19 cellular contexts compared by ENCODE assay signal in the genomic region with DNA sequence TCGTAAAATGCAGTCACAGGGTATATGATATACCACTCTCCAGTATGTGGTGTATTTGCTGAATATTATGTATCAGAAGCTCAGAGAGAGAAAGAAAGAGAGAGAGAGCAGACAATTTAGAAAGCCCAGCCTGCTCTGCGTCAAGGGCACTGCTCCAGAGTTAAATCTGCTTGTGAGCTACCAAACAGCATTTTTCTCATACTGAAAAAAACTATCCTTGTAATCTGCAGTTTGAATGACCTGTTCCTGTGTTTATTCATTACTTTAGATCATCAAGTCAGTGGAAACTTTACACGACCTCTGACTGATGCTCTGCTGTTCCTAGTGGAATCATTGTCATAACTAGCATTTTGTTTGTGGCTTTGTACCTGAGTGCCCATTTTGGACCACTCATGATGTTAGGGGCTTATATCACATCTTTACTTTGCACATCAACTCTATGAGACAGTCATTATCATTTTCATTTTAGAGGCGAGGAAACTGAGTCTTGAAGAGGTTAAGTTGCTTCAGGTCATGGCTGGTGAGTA.
"Had no signal": no experiment of that assay in that cellular context is flagged by ENCODE, and none has a peak within 500 bp of the region (broad histone marks: within the 10 kb centered on the region; RNA-seq: fewer than 3 reads in every experiment).

No MANE protein-coding gene starts in this region.

- ATAC-seq: effector memory CD8-positive, alpha-beta T cell; heart right ventricle; natural killer cell treated with Interleukin-12 subunit alpha and Interleukin-12 subunit beta and Interleukin-15 and Interleukin-18, amount 100 ng/mL, for 72 hours; sciatic nerve; stimulated activated memory B cell treated with anti-CD40 and anti-IgM and Interleukin-4, amounts not matched to agents 10 μg/mL and 1 μg/mL and 100 μg/mL, for 72 hours had no signal

- H3K9me3 Mint-ChIP-seq: activated T-cell treated with anti-CD3 and anti-CD28 coated beads, Interleukin-2, amount 50 U/mL, for 72 hours; effector memory CD8-positive, alpha-beta T cell; memory B cell; natural killer cell treated with Interleukin-12 subunit alpha and Interleukin-12 subunit beta and Interleukin-15 and Interleukin-18, amount 100 ng/mL, for 72 hours; stimulated activated memory B cell treated with anti-CD40 and anti-IgM and Interleukin-4, amounts not matched to agents 10 μg/mL and 1 μg/mL and 100 μg/mL, for 72 hours had no signal

- H3K4me1 ChIP-seq: parathyroid adenoma, uterus had no signal

- H3K9me3 ChIP-seq: heart right ventricle, tibial artery, uterus had no signal

- H2AFZ ChIP-seq: parathyroid adenoma had no signal

- H3K36me3 ChIP-seq: cardiac muscle cell, heart right ventricle, tibial artery, uterus had no signal

- H3K36me3 Mint-ChIP-seq: natural killer cell treated with Interleukin-12 subunit alpha and Interleukin-12 subunit beta and Interleukin-15 and Interleukin-18, amount 100 ng/mL, for 72 hours had no signal

- H3K79me2 ChIP-seq: parathyroid adenoma had no signal

- H3K27me3 ChIP-seq: cardiac muscle cell, heart right ventricle, tibial artery, uterus had no signal

- H3K4me3 Mint-ChIP-seq: activated CD4-positive, alpha-beta T cell treated with anti-CD3 and anti-CD28 coated beads, Interleukin-2, amount 10 ng/mL, durations not matched to agents 7 days and 5 days; activated naive CD8-positive, alpha-beta T cell; activated T-cell treated with anti-CD3 and anti-CD28 coated beads, Interleukin-2, amount 50 U/mL, for 72 hours; effector memory CD8-positive, alpha-beta T cell; memory B cell; natural killer cell treated with Interleukin-12 subunit alpha and Interleukin-12 subunit beta and Interleukin-15 and Interleukin-18, amount 100 ng/mL, for 72 hours; stimulated activated memory B cell treated with anti-CD40 and anti-IgM and Interleukin-4, amounts not matched to agents 10 μg/mL and 1 μg/mL and 100 μg/mL, for 72 hours had no signal

- H3K4me2 ChIP-seq: smooth muscle cell had no signal

- DNase-seq: activated CD4-positive, alpha-beta T cell treated with anti-CD3 and anti-CD28 coated beads, Interleukin-2, amount 10 ng/mL, durations not matched to agents 7 days and 5 days; activated CD4-positive, CD25-positive, alpha-beta regulatory T cell; activated CD8-positive, alpha-beta memory T cell treated with anti-CD3 and anti-CD28 coated beads for 24 hours; activated gamma-delta T cell; activated T-cell treated with anti-CD3 and anti-CD28 coated beads, Interleukin-2, amount 50 U/mL, for 72 hours; effector memory CD8-positive, alpha-beta T cell; heart right ventricle; stimulated activated CD4-positive, alpha-beta T cell treated with anti-CD3 and anti-CD28 coated beads, Interleukin-4, amount 100 ng/mL, for 24 hours; T1000; tibial artery; uterus had no signal

- H3K4me3 ChIP-seq: cardiac muscle cell, heart right ventricle, smooth muscle cell, tibial artery, uterus had no signal

- H3K27ac ChIP-seq: cardiac muscle cell, heart right ventricle, parathyroid adenoma, tibial artery had no signal

- H3K27ac Mint-ChIP-seq: activated CD4-positive, alpha-beta T cell treated with anti-CD3 and anti-CD28 coated beads, Interleukin-2, amount 10 ng/mL, durations not matched to agents 7 days and 5 days; activated naive CD8-positive, alpha-beta T cell; activated T-cell treated with anti-CD3 and anti-CD28 coated beads, Interleukin-2, amount 50 U/mL, for 72 hours; effector memory CD8-positive, alpha-beta T cell; memory B cell; stimulated activated memory B cell treated with anti-CD40 and anti-IgM and Interleukin-4, amounts not matched to agents 10 μg/mL and 1 μg/mL and 100 μg/mL, for 72 hours had no signal

- H3K27me3 Mint-ChIP-seq: memory B cell; stimulated activated memory B cell treated with anti-CD40 and anti-IgM and Interleukin-4, amounts not matched to agents 10 μg/mL and 1 μg/mL and 100 μg/mL, for 72 hours had no signal
